Comparison of ENCODE assay signal across 8 cellular contexts in genomic region chr12:6539276-6540134, GRCh38. TPM values are rescaled to one million over a fixed set of nuclear protein-coding genes. Genes with fewer than 3 reads are reported as not detected.
DNase-seq lines count a peak whose midpoint lies in the region; ATAC-seq and TF ChIP-seq lines count a peak whose summit lies in the region.

No MANE protein-coding gene starts in this region.

- no peak for TF ChIP-seq RAD21 in IMR-90 (IDR thresholded peaks at IDR 0.05; ENCODE audit: low read length)

- TF ChIP-seq POLR2A in IMR-90 (IDR thresholded peaks at IDR 0.05; ENCODE audit: low read depth, low read length): peak; percentile 14

- WGBS in IMR-90 (ENCODE audit: extremely low coverage in 2 of 2, insufficient read length in 1 of 2), 2 experiments: 83% methylated on average over 6 of the region's 21 CpGs; no CpG with 5 or more reads in 1 of the 2 experiments

- CTCF ChIA-PET in IMR-90 (lab: Yijun Ruan, JAX): interaction anchor here (0.6 to 1.6 kb wide), 3 partner anchors 14 to 28 kb away, joined by 3 to 6 read pairs (median 5); partner anchors contain the start of gene NOP2

- no peak overlapping the region for H2BK15ac ChIP-seq in IMR-90 (ENCODE audit: low read depth, low read length)

- no peak overlapping the region for H3K4me3 Mint-ChIP-seq in CD14-positive monocyte
- peak overlapping the region in 4 of 5 experiments; percentile 9 to 68 (median 52) for H3K4me3 Mint-ChIP-seq in brain

- H3K36me3 Mint-ChIP-seq in CD14-positive monocyte: peaks cover 66 to 80% of the 10 kb centered on the region in 2 donors
- peaks cover 65% of the 10 kb centered on the region for H3K36me3 Mint-ChIP-seq in brain

- no peak overlapping the region for H4K5ac ChIP-seq in IMR-90 (ENCODE audit: low read depth, low read length)

- in situ Hi-C loops in IMR-90 (cut with MboI; ENCODE audit: low sequenced_read_pairs) (loop anchor here (5.0 to 10.0 kb wide), 2 partner anchors 117 to 205 kb away; no protein-coding TSS in a partner anchor), ACHN (cut with HindIII; ENCODE audit: low pct_ligation_motif_present, low pct_unique_long_range_greater_than_20kb, low sequenced_read_pairs) (no loop called here)

- no peak for DNase-seq in CD14-positive monocyte (ENCODE audit: low spot score)
- DNase-seq in IMR-90: peak; percentile 38
- DNase-seq in ACHN: no peak
- DNase-seq in SIG-M5 (lab: John Stamatoyannopoulos, UW): no peak
- DNase-seq in NOMO-1 treated with DMSO at 0.1 percent for 48 hours (lab: John Stamatoyannopoulos, UW; ENCODE audit: unreplicated experiment): no peak

- H3K27me3 ChIP-seq in IMR-90 (ENCODE audit: control insufficient read depth, insufficient read depth, low read length) (no peaks in the 10 kb centered on the region), muscle layer of colon (ENCODE audit: control insufficient read depth in 1 of 2, insufficient read depth in 2 of 2, low read length in 2 of 2) (no peaks in the 10 kb centered on the region)

- POLR2A ChIA-PET in IMR-90 (lab: Charles Lee; ENCODE audit: unreplicated experiment): interaction anchor here (1.0 to 1.3 kb wide), 3 partner anchors 9 to 15 kb away, joined by 4 to 6 read pairs (median 4); no protein-coding TSS in a partner anchor

- peak overlapping the region; percentile 1 for H2BK5ac ChIP-seq in IMR-90 (ENCODE audit: low read depth, low read length, poor library complexity, severe bottlenecking)

- H3K27ac Mint-ChIP-seq in CD14-positive monocyte (peak overlapping the region in 5 of 7 donors; percentile 57 to 90 (median 78)), brain (peak overlapping the region in 4 of 5 experiments; percentile 6 to 100 (median 78))

- intact Hi-C loops in CD14-positive monocyte (cut with micrococcal nuclease) (loop anchor here (2.0 to 10.0 kb wide), 5 partner anchors 69 to 415 kb away; partner anchors contain the start of genes PTPN6 (in 1 of the 2) and VAMP1 (in 1 of the 2)), IMR-90 (cut with micrococcal nuclease) (loop anchor here (1.0 to 2.0 kb wide), 2 partner anchors 9 to 69 kb away; partner anchors contain the start of gene VAMP1)

- peak overlapping the region; percentile 79 for H3K23ac ChIP-seq in IMR-90 (ENCODE audit: low read depth, low read length)

- no peak overlapping the region for H4K91ac ChIP-seq in IMR-90 (ENCODE audit: insufficient read depth, low read depth, low read length)

- no peak overlapping the region for H3K18ac ChIP-seq in IMR-90 (ENCODE audit: low read depth, low read length)

- no peak overlapping the region for H4K8ac ChIP-seq in IMR-90 (ENCODE audit: low read depth in 2 of 2, low read length in 2 of 2)

- ATAC-seq in IMR-90 (ENCODE audit: low read depth) (no peak), GM18868 (IDR thresholded peaks at IDR 0.05; ENCODE audit: unreplicated experiment) (no peak)

- H3K9ac ChIP-seq in IMR-90 (ENCODE audit: low read depth, low read length) (no peak overlapping the region), muscle layer of colon (ENCODE audit: low read length) (no peak overlapping the region)

- H2BK20ac ChIP-seq in IMR-90 (ENCODE audit: low read depth, low read length): no peak overlapping the region

- no peak overlapping the region for H3K4me2 ChIP-seq in IMR-90 (ENCODE audit: low read depth, low read length)

- H2AK5ac ChIP-seq in IMR-90 (ENCODE audit: low read depth, low read length): peak overlapping the region; percentile 68; the same call in 1 of the 2 replicates

- TSS peak; percentile 69 for BruUV-seq in IMR-90 (replicated peaks; lab: Mats Ljungman, UMichigan)

- H3K4me3 ChIP-seq in IMR-90 (ENCODE audit: insufficient read depth, low read depth, low read length) (no peak overlapping the region), muscle layer of colon (ENCODE audit: low read depth in 1 of 2, low read length in 2 of 2) (no peak overlapping the region)

- no peak overlapping the region for H2BK120ac ChIP-seq in IMR-90 (ENCODE audit: low read depth, low read length)

- H2AK9ac ChIP-seq in IMR-90 (replicated peaks; ENCODE audit: low read depth, low read length, poor library complexity): peak overlapping the region; percentile 85

- peak overlapping the region; percentile 45; the same call in 1 of the 2 replicates for H3K4ac ChIP-seq in IMR-90 (ENCODE audit: low read depth, low read length)

- H3K27me3 Mint-ChIP-seq in CD14-positive monocyte (ENCODE audit: low read depth in 3 of 3): peaks cover 0 to 5% (median 2%) of the 10 kb centered on the region in 3 donors
- no peaks in the 10 kb centered on the region for H3K27me3 Mint-ChIP-seq in brain

- dilution Hi-C loops in IMR-90 (cut with HindIII; ENCODE audit: low sequenced_read_pairs, unreplicated experiment): no loop called here

- H3K79me1 ChIP-seq in IMR-90 (ENCODE audit: low read depth in 1 of 2, low read length in 2 of 2): peaks cover 0 to 69% of the 10 kb centered on the region in 2 experiments; a peak in 3 of 4 replicates

- H3K9me1 ChIP-seq in IMR-90 (ENCODE audit: insufficient read depth, low read length): no peaks in the 10 kb centered on the region

- TF ChIP-seq CTCF in CD14-positive monocyte (IDR thresholded peaks at IDR 0.05) (no peak), IMR-90 (conservative IDR thresholded peaks at IDR 0.05; ENCODE audit: low read depth, low read length) (no peak), brain (conservative IDR thresholded peaks at IDR 0.05) (no peak)

- H3K14ac ChIP-seq in IMR-90 (replicated peaks; ENCODE audit: low read depth, low read length): peak overlapping the region; percentile 34

- peak overlapping the region; percentile 65; the same call in 1 of the 2 replicates for H3K27ac ChIP-seq in IMR-90 (ENCODE audit: insufficient read depth, low read length)
- H3K27ac ChIP-seq in muscle layer of colon (ENCODE audit: low read depth, low read length): peak overlapping the region; percentile 41

- H3K4me1 ChIP-seq in IMR-90 (ENCODE audit: control insufficient read depth, insufficient read depth, low read length) (peaks cover 11% of the 10 kb centered on the region; the same call in 1 of the 2 replicates), muscle layer of colon (ENCODE audit: insufficient read depth, low read length) (peaks cover 35% of the 10 kb centered on the region)

- H3K9me3 Mint-ChIP-seq in CD14-positive monocyte (no peaks in the 10 kb centered on the region), brain (peaks cover 0 to 3% (median 0%) of the 10 kb centered on the region in 5 experiments)

- H3K4me1 Mint-ChIP-seq in CD14-positive monocyte (peaks cover 72% of the 10 kb centered on the region), brain (peaks cover 62% of the 10 kb centered on the region)

- H2AFZ ChIP-seq in IMR-90 (replicated peaks; ENCODE audit: low read length, poor library complexity): peak overlapping the region; percentile 3

- peaks cover 73% of the 10 kb centered on the region for H4K20me1 ChIP-seq in IMR-90 (ENCODE audit: insufficient read depth, low read length)

- H3K36me3 ChIP-seq in IMR-90 (ENCODE audit: control insufficient read depth, insufficient read depth, low read length) (peaks cover 63% of the 10 kb centered on the region), muscle layer of colon (ENCODE audit: insufficient read depth, low read length) (peaks cover 64% of the 10 kb centered on the region)

- no peaks in the 10 kb centered on the region for H3K9me3 ChIP-seq in IMR-90 (ENCODE audit: control insufficient read depth, insufficient read depth, low read length)
- no peaks in the 10 kb centered on the region for H3K9me3 ChIP-seq in muscle layer of colon (ENCODE audit: low read length)

- no peak overlapping the region for H3K56ac ChIP-seq in IMR-90 (ENCODE audit: extremely low read depth, insufficient read depth, low read length)

TF ChIP-seq in IMR-90, 13 proteins besides CTCF, POLR2A, EP300 and RAD21 (continues in another document):
- TF ChIP-seq CHD1 (IDR thresholded peaks at IDR 0.05; ENCODE audit: low read depth, low read length) (no peak), SMC3 (IDR thresholded peaks at IDR 0.05; ENCODE audit: low read depth, low read length) (no peak), MXI1 (IDR thresholded peaks at IDR 0.05; ENCODE audit: borderline replicate concordance, low read depth, low read length) (no peak), NFE2L2 (IDR thresholded peaks at IDR 0.05; ENCODE audit: low read depth, low read length) (no peak)

RNA-seq across cellular contexts. Expression of gene GAPDH, which starts 5.2 kb away (rescaled TPM):
- polyA plus RNA-seq in CD14-positive monocyte (1,000 to 10,000 TPM; 2,879 to 3,427 TPM), IMR-90 (2012; rRNA removed) (21,893 and 22,387 TPM in 2 replicates), brain (ENCODE audit: insufficient read depth, low read depth, low replicate concordance) (4,992 TPM)
- total RNA-seq in IMR-90 (2012; rRNA removed): 11,536 and 12,939 TPM in 2 replicates
- polyA plus RNA-seq in IMR-90 (2012; cell fraction: cytosol; rRNA removed): 8,363 and 20,126 TPM in 2 replicates
- 5,196 and 8,980 TPM in 2 replicates for polyA plus RNA-seq in IMR-90 (2012; cell fraction: nucleus; rRNA removed; ENCODE audit: low replicate concordance)

RNA-seq across cellular contexts. Expression of gene IFFO1, which starts 16.3 kb away (rescaled TPM):
- polyA plus RNA-seq in CD14-positive monocyte (10 to 100 TPM; 10.7 to 11.1 TPM), IMR-90 (2012; rRNA removed) (35.1 and 37.8 TPM in 2 replicates), brain (ENCODE audit: insufficient read depth, low read depth, low replicate concordance) (7.3 TPM)
- 5.6 and 5.8 TPM in 2 replicates for total RNA-seq in IMR-90 (2012; rRNA removed)
- 30.6 and 33.4 TPM in 2 replicates for polyA plus RNA-seq in IMR-90 (2012; cell fraction: cytosol; rRNA removed)
- polyA plus RNA-seq in IMR-90 (2012; cell fraction: nucleus; rRNA removed; ENCODE audit: low replicate concordance): 194 and 345 TPM in 2 replicates

RNA-seq across cellular contexts. Expression of gene NOP2, which starts 28.6 kb away (rescaled TPM):
- polyA plus RNA-seq in CD14-positive monocyte: 1 to 10 TPM; 3.9 to 5.7 TPM
- total RNA-seq in IMR-90 (2012; rRNA removed): 32.5 and 35.8 TPM in 2 replicates
- polyA plus RNA-seq in IMR-90 (2012; rRNA removed): 49.9 and 51.7 TPM in 2 replicates
- polyA plus RNA-seq in IMR-90 (2012; cell fraction: cytosol; rRNA removed): 11.8 and 18.6 TPM in 2 replicates
- 170 and 206 TPM in 2 replicates for polyA plus RNA-seq in IMR-90 (2012; cell fraction: nucleus; rRNA removed; ENCODE audit: low replicate concordance)
- polyA plus RNA-seq in brain (ENCODE audit: insufficient read depth, low read depth, low replicate concordance): 12.3 TPM

RNA-seq across cellular contexts. Expression of gene NCAPD2, which starts 45.6 kb away (rescaled TPM):
- polyA plus RNA-seq in CD14-positive monocyte (1 to 10 TPM; 6.2 to 8.3 TPM), IMR-90 (2012; rRNA removed) (35.6 and 40.9 TPM in 2 replicates), brain (ENCODE audit: insufficient read depth, low read depth, low replicate concordance) (69.2 TPM)
- total RNA-seq in IMR-90 (2012; rRNA removed): 52.8 and 57.9 TPM in 2 replicates
- polyA plus RNA-seq in IMR-90 (2012; cell fraction: cytosol; rRNA removed): 24.1 and 33.8 TPM in 2 replicates
- 21.1 and 24.2 TPM in 2 replicates for polyA plus RNA-seq in IMR-90 (2012; cell fraction: nucleus; rRNA removed; ENCODE audit: low replicate concordance)

RNA-seq across cellular contexts. Expression of gene MRPL51, which starts 46.4 kb away (rescaled TPM):
- polyA plus RNA-seq in CD14-positive monocyte (100 to 1,000 TPM; 189 to 238 TPM), IMR-90 (2012; rRNA removed) (151 and 160 TPM in 2 replicates), brain (ENCODE audit: insufficient read depth, low read depth, low replicate concordance) (133 TPM)
- 80.1 and 126 TPM in 2 replicates for total RNA-seq in IMR-90 (2012; rRNA removed)
- polyA plus RNA-seq in IMR-90 (2012; cell fraction: cytosol; rRNA removed): 68.0 and 178 TPM in 2 replicates
- polyA plus RNA-seq in IMR-90 (2012; cell fraction: nucleus; rRNA removed; ENCODE audit: low replicate concordance): 16.5 and 43.9 TPM in 2 replicates

Comparison
In these comparisons a context has a peak if more than half of its experiments do, and no peak if none do; other contexts are left out.
1. H3K4me3 Mint-ChIP-seq: peak in brain (4 of 5); none in CD14-positive monocyte (0 of 2).